Comparison of ENCODE assay signal across 8 cellular contexts in genomic region chr2:32277674-32278475, GRCh38. TPM values are rescaled to one million over a fixed set of nuclear protein-coding genes. Genes with fewer than 3 reads are reported as not detected.
DNase-seq lines count a peak whose midpoint lies in the region; ATAC-seq and TF ChIP-seq lines count a peak whose summit lies in the region.

YIPF4 (plus strand) TSS chr2:32277904; CDS start chr2:32278156, 252 bp downstream.

- H3K36me3 ChIP-seq in IMR-90 (ENCODE audit: control insufficient read depth, insufficient read depth, low read length) = peaks cover 12% of the 10 kb centered on the region
- H3K36me3 ChIP-seq in mucosa of descending colon (ENCODE audit: low read depth) = no peaks in the 10 kb centered on the region

- WGBS in IMR-90 (ENCODE audit: extremely low coverage in 2 of 2, insufficient read length in 1 of 2), 2 experiments = 0% methylated on average over 24 of the region's 59 CpGs; no CpG with 5 or more reads in 1 of the 2 experiments

- H3K27ac ChIP-seq in IMR-90 (ENCODE audit: insufficient read depth, low read length) (peak within 1 kb of the TSS; percentile 95), epithelial cell of prostate (peak within 1 kb of the TSS; percentile 69)

- POLR2A ChIA-PET in IMR-90 (lab: Charles Lee; ENCODE audit: unreplicated experiment) = no interaction called here

- peak within 1 kb of the TSS; percentile 86 for H3K23ac ChIP-seq in IMR-90 (ENCODE audit: low read depth, low read length)

- peaks cover 4 to 19% of the 10 kb centered on the region in 2 experiments; a peak in 3 of 4 replicates for H3K79me1 ChIP-seq in IMR-90 (ENCODE audit: low read depth in 1 of 2, low read length in 2 of 2)

- H2AFZ ChIP-seq in IMR-90 (replicated peaks; ENCODE audit: low read length, poor library complexity) = peak within 1 kb of the TSS; percentile 97

- no peak within 1 kb of the TSS for H2BK15ac ChIP-seq in IMR-90 (ENCODE audit: low read depth, low read length)

- peak within 1 kb of the TSS; percentile 86 for H3K4ac ChIP-seq in IMR-90 (ENCODE audit: low read depth, low read length)

- peak within 1 kb of the TSS; percentile 69 for H3K18ac ChIP-seq in IMR-90 (ENCODE audit: low read depth, low read length)

- H4K5ac ChIP-seq in IMR-90 (ENCODE audit: low read depth, low read length) = peak within 1 kb of the TSS; percentile 99

- peak; percentile 73 for TF ChIP-seq POLR2A in IMR-90 (IDR thresholded peaks at IDR 0.05; ENCODE audit: low read depth, low read length)

- H3K56ac ChIP-seq in IMR-90 (ENCODE audit: extremely low read depth, insufficient read depth, low read length) = peak within 1 kb of the TSS; percentile 74

- H3K4me1 ChIP-seq in IMR-90 (ENCODE audit: control insufficient read depth, insufficient read depth, low read length) = 0 out of 2 replicates have a peak, but pooled peaks cover 2% of the 10 kb centered on the region
- H3K4me1 ChIP-seq in mucosa of descending colon (ENCODE audit: low read depth) = no peaks in the 10 kb centered on the region

- H3K9me1 ChIP-seq in IMR-90 (ENCODE audit: insufficient read depth, low read length) = no peaks in the 10 kb centered on the region

- DNase-seq in DMS 273 (lab: John Stamatoyannopoulos, UW; ENCODE audit: unreplicated experiment) (peak; percentile 96), IMR-90 (peak; percentile 93), OCI-M1 (lab: John Stamatoyannopoulos, UW) (peak; percentile 96), activated T-cell treated with anti-CD3 and anti-CD28 coated beads for 24 hours (ENCODE audit: low read depth) (peak; percentile 86), epithelial cell of prostate (ENCODE audit: low read depth, low spot score) (peak; percentile 58), mucosa of descending colon (peak; percentile 86 to 94 (median 92))
- DNase-seq in stimulated activated CD8-positive, alpha-beta memory T cell treated with anti-CD3 and anti-CD28 coated beads, Interleukin-4, amount 100 ng/mL, for 24 hours (ENCODE audit: low read depth) = peak; percentile 77

- CTCF ChIA-PET in IMR-90 (lab: Yijun Ruan, JAX) = no interaction called here

- H3K4me2 ChIP-seq in IMR-90 (ENCODE audit: low read depth, low read length) = peak within 1 kb of the TSS; percentile 98

- H4K8ac ChIP-seq in IMR-90 (ENCODE audit: low read depth in 2 of 2, low read length in 2 of 2) = peak within 1 kb of the TSS; percentile 99

- intact Hi-C loops in IMR-90 (cut with micrococcal nuclease) = no loop called here
- intact Hi-C loops in mucosa of descending colon (cut with DNase I, micrococcal nuclease) = no loop called here

- ATAC-seq in GM21528 (IDR thresholded peaks at IDR 0.05; ENCODE audit: low FRiP score, unreplicated experiment) = peak; percentile 99
- peak; percentile 100 for ATAC-seq in IMR-90 (ENCODE audit: low read depth)
- ATAC-seq in mucosa of descending colon = peak; percentile 100

- H2BK5ac ChIP-seq in IMR-90 (ENCODE audit: low read depth, low read length, poor library complexity, severe bottlenecking) = peak within 1 kb of the TSS; percentile 72

- H3K27me3 ChIP-seq in IMR-90 (ENCODE audit: control insufficient read depth, insufficient read depth, low read length) = no peaks in the 10 kb centered on the region

- TF ChIP-seq CTCF in IMR-90 (conservative IDR thresholded peaks at IDR 0.05; ENCODE audit: low read depth, low read length) = no peak
- no peak for TF ChIP-seq CTCF in mucosa of descending colon (IDR thresholded peaks at IDR 0.05)

- dilution Hi-C loops in IMR-90 (cut with HindIII; ENCODE audit: low sequenced_read_pairs, unreplicated experiment) = no loop called here

- no peak within 1 kb of the TSS for H2BK120ac ChIP-seq in IMR-90 (ENCODE audit: low read depth, low read length)

- no peaks in the 10 kb centered on the region; the same call in 1 of the 2 replicates for H4K20me1 ChIP-seq in IMR-90 (ENCODE audit: insufficient read depth, low read length)

- in situ Hi-C loops in IMR-90 (cut with MboI; ENCODE audit: low sequenced_read_pairs) = no loop called here

- peak within 1 kb of the TSS; percentile 80 for H3K14ac ChIP-seq in IMR-90 (replicated peaks; ENCODE audit: low read depth, low read length)

- H4K91ac ChIP-seq in IMR-90 (ENCODE audit: insufficient read depth, low read depth, low read length) = peak within 1 kb of the TSS; percentile 26; the same call in 1 of the 2 replicates

- H2AK5ac ChIP-seq in IMR-90 (ENCODE audit: low read depth, low read length) = peak within 1 kb of the TSS; percentile 75; the same call in 1 of the 2 replicates

- peak within 1 kb of the TSS; percentile 99 for H3K9ac ChIP-seq in IMR-90 (ENCODE audit: low read depth, low read length)

- peak within 1 kb of the TSS; percentile 86 for H2AK9ac ChIP-seq in IMR-90 (replicated peaks; ENCODE audit: low read depth, low read length, poor library complexity)

- H2BK20ac ChIP-seq in IMR-90 (ENCODE audit: low read depth, low read length) = no peak within 1 kb of the TSS

- TF ChIP-seq RAD21 in IMR-90 (IDR thresholded peaks at IDR 0.05; ENCODE audit: low read length) = no peak

- no peaks in the 10 kb centered on the region for H3K9me3 ChIP-seq in IMR-90 (ENCODE audit: control insufficient read depth, insufficient read depth, low read length)
- no peaks in the 10 kb centered on the region for H3K9me3 ChIP-seq in mucosa of descending colon

- BruUV-seq in IMR-90 (replicated peaks; lab: Mats Ljungman, UMichigan) = no TSS peak

- H3K4me3 ChIP-seq in IMR-90 (ENCODE audit: insufficient read depth, low read depth, low read length) (peak within 1 kb of the TSS; percentile 80), mucosa of descending colon (peak within 1 kb of the TSS; percentile 91)

TF ChIP-seq in IMR-90, 13 proteins besides CTCF, POLR2A, EP300 and RAD21:
- TF ChIP-seq MAZ (IDR thresholded peaks at IDR 0.05; ENCODE audit: borderline replicate concordance, low read depth, low read length) (no peak), SMC3 (IDR thresholded peaks at IDR 0.05; ENCODE audit: low read depth, low read length) (no peak), CHD1 (IDR thresholded peaks at IDR 0.05; ENCODE audit: low read depth, low read length) (no peak), RFX5 (IDR thresholded peaks at IDR 0.05; ENCODE audit: low read depth, low read length) (no peak), RCOR1 (IDR thresholded peaks at IDR 0.05; ENCODE audit: insufficient replicate concordance, low read length) (no peak), MXI1 (IDR thresholded peaks at IDR 0.05; ENCODE audit: borderline replicate concordance, low read depth, low read length) (no peak), BHLHE40 (IDR thresholded peaks at IDR 0.05; ENCODE audit: low read depth, low read length) (no peak), CEBPB (IDR thresholded peaks at IDR 0.05; ENCODE audit: low read depth, low read length) (no peak), MAFK (IDR thresholded peaks at IDR 0.05; ENCODE audit: low read depth, low read length) (no peak), FOS (IDR thresholded peaks at IDR 0.05; ENCODE audit: low read depth, low read length) (no peak), NFE2L2 (IDR thresholded peaks at IDR 0.05; ENCODE audit: low read depth, low read length) (no peak)
- TF ChIP-seq, protein P1, sequence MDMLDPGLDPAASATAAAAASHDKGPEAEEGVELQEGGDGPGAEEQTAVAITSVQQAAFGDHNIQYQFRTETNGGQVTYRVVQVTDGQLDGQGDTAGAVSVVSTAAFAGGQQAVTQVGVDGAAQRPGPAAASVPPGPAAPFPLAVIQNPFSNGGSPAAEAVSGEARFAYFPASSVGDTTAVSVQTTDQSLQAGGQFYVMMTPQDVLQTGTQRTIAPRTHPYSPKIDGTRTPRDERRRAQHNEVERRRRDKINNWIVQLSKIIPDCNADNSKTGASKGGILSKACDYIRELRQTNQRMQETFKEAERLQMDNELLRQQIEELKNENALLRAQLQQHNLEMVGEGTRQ (IDR thresholded peaks at IDR 0.05; ENCODE audit: low read depth, low read length) = no peak; the same call in 1 of the 2 replicates
- TF ChIP-seq, protein P2, sequence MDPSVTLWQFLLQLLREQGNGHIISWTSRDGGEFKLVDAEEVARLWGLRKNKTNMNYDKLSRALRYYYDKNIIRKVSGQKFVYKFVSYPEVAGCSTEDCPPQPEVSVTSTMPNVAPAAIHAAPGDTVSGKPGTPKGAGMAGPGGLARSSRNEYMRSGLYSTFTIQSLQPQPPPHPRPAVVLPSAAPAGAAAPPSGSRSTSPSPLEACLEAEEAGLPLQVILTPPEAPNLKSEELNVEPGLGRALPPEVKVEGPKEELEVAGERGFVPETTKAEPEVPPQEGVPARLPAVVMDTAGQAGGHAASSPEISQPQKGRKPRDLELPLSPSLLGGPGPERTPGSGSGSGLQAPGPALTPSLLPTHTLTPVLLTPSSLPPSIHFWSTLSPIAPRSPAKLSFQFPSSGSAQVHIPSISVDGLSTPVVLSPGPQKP (IDR thresholded peaks at IDR 0.05; ENCODE audit: borderline replicate concordance, low read depth, low read length) = no peak

RNA-seq across cellular contexts. Expression of gene YIPF4, which starts in this region (rescaled TPM):
- total RNA-seq in IMR-90 (2012; rRNA removed) (3.6 and 15.8 TPM in 2 replicates), mucosa of descending colon (10 to 100 TPM; 46.8 to 59.4 (median 57.3) TPM)
- polyA plus RNA-seq in IMR-90 (2012; rRNA removed) = 4.1 and 6.8 TPM in 2 replicates
- 0.77 and 1.0 TPM in 2 replicates for polyA plus RNA-seq in IMR-90 (2012; cell fraction: cytosol; rRNA removed)
- 0.65 and 2.0 TPM in 2 replicates for polyA plus RNA-seq in IMR-90 (2012; cell fraction: nucleus; rRNA removed; ENCODE audit: low replicate concordance)

Comparison
In these comparisons a context has a peak if more than half of its experiments do, and no peak if none do; other contexts are left out.
1. Peak in every context shown above with its lines: DNase-seq, ATAC-seq, H3K4me3 ChIP-seq and H3K27ac ChIP-seq.